Comparison of ENCODE assay signal across 26 cellular contexts in genomic region chr18:11362856-11363255, GRCh38.
"Had no signal": no experiment of that assay in that cellular context is flagged by ENCODE, and none has a peak within 500 bp of the region (broad histone marks: within the 10 kb centered on the region; RNA-seq: fewer than 3 reads in every experiment).

No MANE protein-coding gene starts in this region.

- H3K4me1 ChIP-seq: adrenal gland had no signal

- H3K4me3 ChIP-seq: adrenal gland had no signal

- H3K27me3 ChIP-seq: adrenal gland had no signal

- H3K36me3 ChIP-seq: adrenal gland, WERI-Rb-1 had no signal

- DNase-seq: activated CD4-positive, alpha-beta memory T cell treated with anti-CD3 and anti-CD28 coated beads for 36 hours; activated CD4-positive, alpha-beta T cell treated with anti-CD3 and anti-CD28 coated beads for 1 hour; activated CD4-positive, alpha-beta T cell treated with anti-CD3 and anti-CD28 coated beads for 36 hours; activated CD4-positive, alpha-beta T cell treated with anti-CD3 and anti-CD28 coated beads for 48 hours; activated CD4-positive, alpha-beta T cell treated with anti-CD3 and anti-CD28 coated beads, Interleukin-2, amount 10 ng/mL, durations not matched to agents 7 days and 5 days; activated CD4-positive, CD25-positive, alpha-beta regulatory T cell; activated CD8-positive, alpha-beta memory T cell treated with anti-CD3 and anti-CD28 coated beads, Interleukin-2, amount 50 U/mL, for 4 hours; activated CD8-positive, alpha-beta T cell treated with anti-CD3 and anti-CD28 coated beads for 36 hours; activated effector memory CD4-positive, alpha-beta T cell treated with anti-CD3 and anti-CD28 coated beads, Interleukin-2, amount 50 U/mL, for 16 hours; activated gamma-delta T cell treated with Interleukin-2 at 50 U/mL for 16 hours; activated naive CD4-positive, alpha-beta T cell; activated naive CD4-positive, alpha-beta T cell treated with anti-CD3 and anti-CD28 coated beads for 36 hours; activated naive CD4-positive, alpha-beta T cell treated with anti-CD3 and anti-CD28 coated beads, Interleukin-2, amount 50 U/mL, for 16 hours; activated naive CD8-positive, alpha-beta T cell treated with anti-CD3 and anti-CD28 coated beads for 36 hours; activated T-cell treated with anti-CD3 and anti-CD28 coated beads for 4 hours; activated T-cell treated with anti-CD3 and anti-CD28 coated beads, Interleukin-2, amount 50 U/mL, for 1 hour; activated T-cell treated with anti-CD3 and anti-CD28 coated beads, Interleukin-2, amount 50 U/mL, for 4 hours; activated T-cell treated with anti-CD3 and anti-CD28 coated beads, Interleukin-2, amount 50 U/mL, for 72 hours; adrenal gland; amniotic stem cell; aorta; central memory CD4-positive, alpha-beta T cell; T-helper 1 cell; T-helper 2 cell; T-helper 9 cell; WERI-Rb-1 had no signal

- H3K9me3 ChIP-seq: adrenal gland had no signal

- H3K27ac ChIP-seq: adrenal gland, WERI-Rb-1 had no signal
